Comparison of ENCODE assay signal across 19 cellular contexts in the genomic region with DNA sequence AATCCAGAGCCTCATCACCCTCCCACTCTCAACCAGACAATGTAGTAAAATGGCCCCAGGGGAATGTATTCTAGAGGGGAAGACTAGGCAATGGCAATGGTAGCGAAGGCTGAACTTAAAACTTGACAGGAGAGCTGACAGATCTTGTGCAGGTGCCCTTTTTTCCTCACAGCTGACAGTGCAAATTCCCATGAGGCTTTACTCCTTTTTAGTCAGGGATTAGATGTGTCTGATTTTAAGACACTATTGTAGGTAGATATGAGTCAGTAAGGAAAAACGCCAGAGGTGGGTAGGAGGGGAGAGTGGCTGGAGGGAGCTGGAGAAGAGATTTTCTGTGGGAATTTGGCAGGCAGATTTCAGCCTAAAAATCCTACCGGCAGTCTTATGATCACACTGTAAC. TPM values are rescaled to one million over a fixed set of nuclear protein-coding genes. Genes with fewer than 3 reads are reported as not detected.
"Had no signal": no experiment of that assay in that cellular context is flagged by ENCODE, and none has a peak within 500 bp of the region (broad histone marks: within the 10 kb centered on the region; RNA-seq: fewer than 3 reads in every experiment).

No MANE protein-coding gene starts in this region.

- H3K36me3 ChIP-seq: colonic mucosa, heart left ventricle, spleen, tibial artery, upper lobe of right lung had no signal

- H3K4me1 ChIP-seq: colonic mucosa, heart left ventricle, psoas muscle, spleen, tibial artery, upper lobe of right lung had no signal

- H3K9me3 ChIP-seq: colonic mucosa, heart left ventricle, psoas muscle, spleen, tibial artery, upper lobe of right lung had no signal

- H3K27me3 ChIP-seq: colonic mucosa, tibial artery, upper lobe of right lung had no signal

- DNase-seq: colonic mucosa; dermis blood vessel endothelial cell; erythroblast; heart left ventricle; hypothalamus; kidney glomerular epithelial cell; natural killer cell; psoas muscle; retina; spleen; stimulated activated CD4-positive, alpha-beta T cell treated with anti-CD3 and anti-CD28 coated beads, Interleukin-15, amount 100 ng/mL, for 24 hours; stimulated activated CD4-positive, alpha-beta T cell treated with anti-CD3 and anti-CD28 coated beads, Interleukin-1b, Interleukin-23, amount 100 ng/mL, for 48 hours; stimulated activated CD4-positive, alpha-beta T cell treated with anti-CD3 and anti-CD28 coated beads, Interleukin-4, amount 100 ng/mL, for 24 hours; tibial artery; upper lobe of right lung had no signal

- ATAC-seq: heart left ventricle; natural killer cell; psoas muscle; sciatic nerve; stimulated activated memory B cell treated with anti-CD40 and anti-IgM and Interleukin-4, amounts not matched to agents 10 μg/mL and 1 μg/mL and 100 μg/mL, for 72 hours; upper lobe of right lung had no signal

- H3K27ac ChIP-seq: colonic mucosa, heart left ventricle, psoas muscle, spleen, tibial artery, upper lobe of right lung had no signal

- H3K4me3 ChIP-seq: colonic mucosa, heart left ventricle, psoas muscle, spleen, tibial artery, upper lobe of right lung had no signal

RNA-seq across cellular contexts. Expression of gene CAPN6, which starts 10.7 kb away (rescaled TPM):
- total RNA-seq: dermis blood vessel endothelial cell, glomerular endothelial cell, natural killer cell, osteoblast had no signal
